ENCODE assay signal across 12 cellular contexts in the genomic region with DNA sequence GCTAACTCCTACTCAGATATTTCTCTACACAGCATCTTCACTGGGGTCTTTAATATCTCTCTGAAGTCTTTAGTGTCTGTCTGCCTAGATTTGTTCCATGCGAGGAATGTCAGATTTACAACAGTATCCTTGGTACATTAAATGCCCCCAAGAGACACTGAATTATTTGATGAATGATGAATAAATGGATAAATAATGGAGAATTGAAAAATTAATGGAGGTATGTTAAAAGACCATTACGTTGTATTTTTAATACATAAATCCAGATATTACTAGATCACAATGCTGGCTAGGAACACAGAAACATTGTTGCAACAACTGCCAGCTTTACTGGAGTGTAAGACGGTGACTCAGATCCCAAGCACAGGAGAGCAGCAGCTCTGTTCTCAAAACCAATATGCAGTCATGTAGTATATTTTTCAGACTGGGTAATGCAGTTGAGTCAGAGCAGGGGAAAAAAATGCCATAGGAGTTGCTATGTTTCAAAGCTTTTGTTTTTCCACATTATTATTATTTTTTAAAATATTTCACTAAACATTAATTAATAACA.
DNase-seq lines count a peak whose midpoint lies in the region; TF ChIP-seq lines count a peak whose summit lies in the region.
"Had no signal": no experiment of that assay in that cellular context is flagged by ENCODE, and none has a peak within 500 bp of the region (broad histone marks: within the 10 kb centered on the region; RNA-seq: fewer than 3 reads in every experiment).

No MANE protein-coding gene starts in this region.

- H3K27me3 ChIP-seq in testis: no peaks in the 10 kb centered on the region
- H3K27me3 ChIP-seq in WERI-Rb-1 (ENCODE audit: insufficient read depth, low read depth, severe bottlenecking): peaks cover 79% of the 10 kb centered on the region
- no peaks in the 10 kb centered on the region for H3K27me3 ChIP-seq in MM.1S (replicated peaks; ENCODE audit: insufficient read depth, low read length)
- H3K27me3 ChIP-seq in right atrium auricular region: no peaks in the 10 kb centered on the region
- H3K27me3 ChIP-seq: sigmoid colon, thyroid gland had no signal

- no peaks in the 10 kb centered on the region for H3K79me2 ChIP-seq in MM.1S (ENCODE audit: low read length)

- H2AFZ ChIP-seq in MM.1S (ENCODE audit: low read length): no peak overlapping the region

- no peaks in the 10 kb centered on the region for H4K20me1 ChIP-seq in MM.1S (ENCODE audit: insufficient read depth, low read length)

- intact Hi-C loops in testis (cut with DNase I; ENCODE audit: low total_unique reads): no loop called here

- no peak overlapping the region for H3K4me3 ChIP-seq in testis
- H3K4me3 ChIP-seq in WERI-Rb-1 (ENCODE audit: low read depth, low read length): no peak overlapping the region
- H3K4me3 ChIP-seq in MM.1S (ENCODE audit: low read length): no peak overlapping the region
- no peak overlapping the region for H3K4me3 ChIP-seq in right atrium auricular region
- H3K4me3 ChIP-seq: sigmoid colon, thyroid gland had no signal

- H3K4me3 Mint-ChIP-seq in HFFc6: peak overlapping the region; percentile 55; the same call in 1 of the 2 replicates
- H3K4me3 Mint-ChIP-seq: activated naive CD8-positive, alpha-beta T cell treated with anti-CD3 and anti-CD28 coated beads, Interleukin-2, amount 50 U/mL, for 24 hours had no signal

- H3K9me3 ChIP-seq in testis (no peaks in the 10 kb centered on the region), WERI-Rb-1 (ENCODE audit: severe bottlenecking) (no peaks in the 10 kb centered on the region), MM.1S (replicated peaks; ENCODE audit: insufficient read depth, low read length) (no peaks in the 10 kb centered on the region), right atrium auricular region (no peaks in the 10 kb centered on the region)
- H3K9me3 ChIP-seq: sigmoid colon, thyroid gland had no signal

- H3K36me3 ChIP-seq in testis (ENCODE audit: low read depth, missing control alignments): no peaks in the 10 kb centered on the region
- no peaks in the 10 kb centered on the region for H3K36me3 ChIP-seq in WERI-Rb-1
- H3K36me3 ChIP-seq in MM.1S (replicated peaks; ENCODE audit: insufficient read depth, low read length): no peaks in the 10 kb centered on the region
- no peaks in the 10 kb centered on the region for H3K36me3 ChIP-seq in right atrium auricular region
- H3K36me3 ChIP-seq: sigmoid colon, thyroid gland had no signal

- 41 to 53% methylated on average over 3 of the region's 3 CpGs for WGBS in testis, 2 donors

- no peak for TF ChIP-seq POLR2A in testis (IDR thresholded peaks at IDR 0.05)

- H3K36me3 Mint-ChIP-seq in HFFc6 (ENCODE audit: low read depth): no peaks in the 10 kb centered on the region

- no peak overlapping the region for H3K4me2 ChIP-seq in MM.1S (ENCODE audit: low read depth, low read length)

- DNase-seq in HFFc6: peak; percentile 86
- peak; percentile 82 for DNase-seq in amniotic stem cell (lab: John Stamatoyannopoulos, UW)
- peak; percentile 26 for DNase-seq in hepatic stellate cell (ENCODE audit: low spot score)
- peak; percentile 65 for DNase-seq in testis
- no peak for DNase-seq in WERI-Rb-1
- DNase-seq in MM.1S: no peak
- DNase-seq in right atrium auricular region (ENCODE audit: low spot score): no peak
- DNase-seq: activated naive CD8-positive, alpha-beta T cell treated with anti-CD3 and anti-CD28 coated beads, Interleukin-2, amount 50 U/mL, for 24 hours; NCI-H1092; NCI-H524 treated with DMSO at 0.1 percent for 48 hours; sigmoid colon; thyroid gland had no signal

- H3K27ac ChIP-seq in testis (no peak overlapping the region), WERI-Rb-1 (no peak overlapping the region), MM.1S (ENCODE audit: low read length) (no peak overlapping the region), right atrium auricular region (no peak overlapping the region)
- H3K27ac ChIP-seq: sigmoid colon, thyroid gland had no signal

- H3K4me1 Mint-ChIP-seq in HFFc6 (ENCODE audit: low read depth): peaks cover 52% of the 10 kb centered on the region
- H3K4me1 Mint-ChIP-seq: activated naive CD8-positive, alpha-beta T cell treated with anti-CD3 and anti-CD28 coated beads, Interleukin-2, amount 50 U/mL, for 24 hours had no signal

- peak overlapping the region; percentile 83 for H3K27ac Mint-ChIP-seq in HFFc6
- H3K27ac Mint-ChIP-seq: activated naive CD8-positive, alpha-beta T cell treated with anti-CD3 and anti-CD28 coated beads, Interleukin-2, amount 50 U/mL, for 24 hours had no signal

- TF ChIP-seq CTCF in HFFc6 (IDR thresholded peaks at IDR 0.05) (no peak), testis (IDR thresholded peaks at IDR 0.05) (no peak), WERI-Rb-1 (IDR thresholded peaks at IDR 0.05; ENCODE audit: low read depth, low read length) (no peak), MM.1S (IDR thresholded peaks at IDR 0.05; ENCODE audit: low read length) (no peak), right atrium auricular region (IDR thresholded peaks at IDR 0.05) (no peak)

- no peaks in the 10 kb centered on the region for H3K27me3 Mint-ChIP-seq in HFFc6 (ENCODE audit: insufficient read depth)
- H3K27me3 Mint-ChIP-seq: activated naive CD8-positive, alpha-beta T cell treated with anti-CD3 and anti-CD28 coated beads, Interleukin-2, amount 50 U/mL, for 24 hours had no signal

- H3F3A ChIP-seq in MM.1S (ENCODE audit: insufficient read depth, low read length): no peaks in the 10 kb centered on the region

- no peaks in the 10 kb centered on the region for H3K9me3 Mint-ChIP-seq in HFFc6

- H3K4me1 ChIP-seq in testis (no peaks in the 10 kb centered on the region), MM.1S (ENCODE audit: low read length) (no peaks in the 10 kb centered on the region), right atrium auricular region (peaks cover 0 to 4% of the 10 kb centered on the region in 2 donors)
- H3K4me1 ChIP-seq: thyroid gland had no signal

- H3K9ac ChIP-seq in MM.1S (ENCODE audit: low read length): no peak overlapping the region

- H3K9me2 ChIP-seq in MM.1S (replicated peaks; ENCODE audit: insufficient read depth, low read length): no peaks in the 10 kb centered on the region

Comparison
In these comparisons a context has a peak if more than half of its experiments do, and no peak if none do; other contexts are left out.
1. DNase-seq: peak in HFFc6 (single experiment), amniotic stem cell (single experiment), hepatic stellate cell (single experiment) and testis (single experiment); none in WERI-Rb-1 (single experiment), MM.1S (single experiment) and right atrium auricular region (single experiment).